In the genomic region with DNA sequence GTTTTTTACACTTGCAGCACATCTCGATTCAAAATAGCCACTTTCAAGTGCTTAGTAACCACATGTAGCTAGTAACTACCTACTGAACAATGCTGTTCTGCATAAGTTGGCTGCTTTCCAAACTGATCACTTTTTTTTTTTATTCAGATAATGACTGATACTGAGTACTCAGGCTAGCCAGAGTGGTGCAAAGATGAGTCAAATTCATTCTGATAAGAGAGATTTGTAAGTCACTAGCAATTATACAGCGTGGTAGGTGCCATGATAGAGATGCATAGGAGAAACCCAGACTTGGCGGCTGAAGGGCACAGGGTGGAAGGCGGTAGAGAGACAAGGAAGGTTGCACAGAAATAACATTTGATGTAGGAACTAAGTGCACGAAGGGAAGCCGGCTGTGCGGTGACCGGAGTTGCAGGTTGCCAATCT, we compare ENCODE assay signal across 9 cellular contexts. TPM values are rescaled to one million over a fixed set of nuclear protein-coding genes. Genes with fewer than 3 reads are reported as not detected.
DNase-seq lines count a peak whose midpoint lies in the region; ATAC-seq, FAIRE-seq and TF ChIP-seq lines count a peak whose summit lies in the region.
"Had no signal": no experiment of that assay in that cellular context is flagged by ENCODE, and none has a peak within 500 bp of the region (broad histone marks: within the 10 kb centered on the region; RNA-seq: fewer than 3 reads in every experiment).

No MANE protein-coding gene starts in this region.

- peaks cover 16% of the 10 kb centered on the region for H3K79me2 ChIP-seq in GM12878 (ENCODE audit: control insufficient read depth, insufficient read depth, low read length)

- no peaks in the 10 kb centered on the region for H3K9me3 Mint-ChIP-seq in type B pancreatic cell

- DNase-seq in GM12864 (ENCODE audit: low read depth) (peak; percentile 2), GM12878 (ENCODE audit: low read depth, low spot score) (no peak), right lobe of liver (no peak), type B pancreatic cell (ENCODE audit: extremely low spot score, unreplicated experiment) (no peak), NCI-H774 (lab: John Stamatoyannopoulos, UW) (no peak)
- DNase-seq in activated effector memory CD4-positive, alpha-beta T cell treated with Interleukin-2 at 50 U/mL for 16 hours, result no peak

- H3K36me3 ChIP-seq in GM12878 (ENCODE audit: control insufficient read depth in 2 of 2, insufficient read depth in 2 of 2, low read length in 1 of 2) (no peaks in the 10 kb centered on the region), right lobe of liver (no peaks in the 10 kb centered on the region)

- 25% methylated on average over 8 of the region's 8 CpGs for WGBS in GM12878 (ENCODE audit: insufficient coverage, insufficient replicate concordance, low lambda C conversion rate, missing lambda C conversion rate)
- 31% methylated on average over 8 of the region's 8 CpGs for WGBS in right lobe of liver (ENCODE audit: insufficient coverage, low coverage, low lambda C conversion rate, missing lambda C conversion rate)

- no TSS peak for BruUV-seq in GM12878 (replicated peaks; lab: Mats Ljungman, UMichigan)

- H3K27ac Mint-ChIP-seq in type B pancreatic cell, result peak overlapping the region; percentile 96

- H3K27me3 ChIP-seq in GM12878 (replicated peaks in 1 of 2; ENCODE audit: control insufficient read depth in 2 of 2, insufficient read depth in 2 of 2, low read length in 1 of 2) (no peaks in the 10 kb centered on the region), right lobe of liver (no peaks in the 10 kb centered on the region)

- H3K4me3 ChIP-seq in GM12864 (ENCODE audit: low read depth, low read length) (peak overlapping the region; percentile 85), GM12878 (peak overlapping the region; percentile 73; the same call in 1 of the 2 replicates), right lobe of liver (peak overlapping the region; percentile 46 to 70 (median 67))

- ATAC-seq in HG03460 (IDR thresholded peaks at IDR 0.05; ENCODE audit: unreplicated experiment) (peak; percentile 6), GM12878 (no peak; the same call in 2 of the 3 replicates), right lobe of liver (no peak), HG03457 (IDR thresholded peaks at IDR 0.05; ENCODE audit: unreplicated experiment) (no peak)

- SMC1A ChIA-PET in GM12878 (lab: Charles Lee; ENCODE audit: uncharacterized antibody, unreplicated experiment), result interaction anchor here (1.1 to 1.9 kb wide), 8 partner anchors 34 to 303 kb away, joined by 3 to 7 read pairs (median 4); a partner anchor contains a TSS

- H3K9me3 ChIP-seq in GM12878 (replicated peaks; ENCODE audit: control insufficient read depth, insufficient read depth, low read length) (no peaks in the 10 kb centered on the region), right lobe of liver (no peaks in the 10 kb centered on the region)

- H4K20me1 ChIP-seq in GM12878 (ENCODE audit: control insufficient read depth, insufficient read depth), result no peaks in the 10 kb centered on the region

- TF ChIP-seq CTCF in GM12864 (IDR thresholded peaks at IDR 0.05; ENCODE audit: low read depth, low read length, missing control alignments), result no peak
- no peak for TF ChIP-seq CTCF in GM12878 (IDR thresholded peaks at IDR 0.05 in 2 of 3, conservative IDR thresholded peaks at IDR 0.05 in 1 of 3; ENCODE audit: control insufficient read depth in 2 of 3, extremely low read depth in 1 of 3, insufficient read depth in 1 of 3, low read depth in 3 of 3, low read length in 3 of 3)
- TF ChIP-seq CTCF in right lobe of liver (IDR thresholded peaks at IDR 0.05), result no peak
- TF ChIP-seq CTCF in type B pancreatic cell (conservative IDR thresholded peaks at IDR 0.05), result no peak

- TF ChIP-seq EP300 in GM12878 (IDR thresholded peaks at IDR 0.05; ENCODE audit: borderline replicate concordance in 1 of 2, control insufficient read depth in 1 of 2, low read depth in 2 of 2, low read length in 2 of 2), result no peak

- peaks cover 12% of the 10 kb centered on the region for H3K36me3 Mint-ChIP-seq in type B pancreatic cell

- in situ Hi-C loops in GM12878 (cut with MboI), result loop anchor here (25.0 kb wide), 1 partner anchor 96 kb away; a partner anchor contains a TSS

- H3K4me1 Mint-ChIP-seq in type B pancreatic cell (ENCODE audit: unreplicated experiment), result no peaks in the 10 kb centered on the region

- H3K4me2 ChIP-seq in GM12878 (ENCODE audit: control insufficient read depth, insufficient read depth), result peak overlapping the region; percentile 17

- H3K4me1 ChIP-seq in GM12878 (ENCODE audit: control insufficient read depth, insufficient read depth, low read length) (no peaks in the 10 kb centered on the region), right lobe of liver (peaks cover 0 to 6% (median 0%) of the 10 kb centered on the region in 4 donors)

- RAD21 ChIA-PET in GM12878 (lab: Charles Lee; ENCODE audit: unreplicated experiment), result interaction anchor here (0.7 to 2.0 kb wide), 11 partner anchors 36 to 303 kb away, joined by 3 to 11 read pairs (median 4); a partner anchor contains a TSS

- peak overlapping the region; percentile 100 for H3K4me3 Mint-ChIP-seq in type B pancreatic cell

- no peak for FAIRE-seq in GM12878 (lab: Jason Lieb, UNC)

- H3K27me3 Mint-ChIP-seq in type B pancreatic cell, result no peaks in the 10 kb centered on the region

- POLR2A ChIA-PET in GM12878 (lab: Charles Lee), result interaction anchor here (1.4 kb wide), 2 partner anchors 38 to 157 kb away, joined by 3 to 6 read pairs; a partner anchor contains a TSS

- no peak for TF ChIP-seq POLR2A in GM12878 (IDR thresholded peaks at IDR 0.05; ENCODE audit: low read depth, low read length)
- TF ChIP-seq POLR2A in right lobe of liver (IDR thresholded peaks at IDR 0.05), result no peak

- intact Hi-C loops in GM12878 (cut with micrococcal nuclease; ENCODE audit: unreplicated experiment), result loop anchor here (2.0 kb wide), 1 partner anchor 44 kb away; a partner anchor contains a TSS
- intact Hi-C loops in right lobe of liver (cut with DNase I), result no loop called here

- H2AFZ ChIP-seq in GM12878 (ENCODE audit: control insufficient read depth, low read depth, low read length), result peak overlapping the region; percentile 89

- 0 out of 2 replicates have a peak overlapping the region, but pooled peaks have one; percentile 21 for H3K27ac ChIP-seq in GM12878 (ENCODE audit: control insufficient read depth, insufficient read depth)
- H3K27ac ChIP-seq in right lobe of liver, result peak overlapping the region in 1 of 3 donors; percentile 44

- CTCF ChIA-PET in GM12878 (lab: Yijun Ruan, JAX), result interaction anchor here (0.8 to 2.9 kb wide), 29 partner anchors 17 to 1305 kb away, joined by 3 to 15 read pairs (median 4); a partner anchor contains a TSS

- TF ChIP-seq RAD21 in GM12878 (IDR thresholded peaks at IDR 0.05; ENCODE audit: insufficient read depth, low read depth, low read length), result no peak

- H3K9ac ChIP-seq in GM12878 (ENCODE audit: control insufficient read depth, insufficient read depth, low read length), result no peak overlapping the region

TF ChIP-seq in GM12878, 131 proteins besides CTCF, POLR2A, EP300 and RAD21 (continues in another document):
- TF ChIP-seq, protein P1, sequence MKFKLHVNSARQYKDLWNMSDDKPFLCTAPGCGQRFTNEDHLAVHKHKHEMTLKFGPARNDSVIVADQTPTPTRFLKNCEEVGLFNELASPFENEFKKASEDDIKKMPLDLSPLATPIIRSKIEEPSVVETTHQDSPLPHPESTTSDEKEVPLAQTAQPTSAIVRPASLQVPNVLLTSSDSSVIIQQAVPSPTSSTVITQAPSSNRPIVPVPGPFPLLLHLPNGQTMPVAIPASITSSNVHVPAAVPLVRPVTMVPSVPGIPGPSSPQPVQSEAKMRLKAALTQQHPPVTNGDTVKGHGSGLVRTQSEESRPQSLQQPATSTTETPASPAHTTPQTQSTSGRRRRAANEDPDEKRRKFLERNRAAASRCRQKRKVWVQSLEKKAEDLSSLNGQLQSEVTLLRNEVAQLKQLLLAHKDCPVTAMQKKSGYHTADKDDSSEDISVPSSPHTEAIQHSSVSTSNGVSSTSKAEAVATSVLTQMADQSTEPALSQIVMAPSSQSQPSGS (IDR thresholded peaks at IDR 0.05; ENCODE audit: low read length), result no peak
- TF ChIP-seq ZNF217 (IDR thresholded peaks at IDR 0.05), result no peak

RNA-seq across cellular contexts. Expression of a gene that starts 0.4 kb away (rescaled TPM):
- total RNA-seq in GM12878 (2013; cell fraction: nucleolus; rRNA removed), result 12.2 and 14.4 TPM in 2 replicates
- total RNA-seq in GM12878 (2014; rRNA removed) (52.4 and 58.4 TPM in 2 replicates), GM12878 (2014; rRNA removed; fragmentation: Illumina TruSeq; extraction: Trizol) (59.1 and 62.0 TPM in 2 replicates), GM12878 (2021) (54.9 and 55.2 TPM in 2 replicates), right lobe of liver (10 to 100 TPM in 5 of 6 experiments, 1 to 10 TPM in 1; 10.0 to 15.4 (median 11.4) TPM), type B pancreatic cell (ENCODE audit: low replicate concordance) (60.3 and 60.4 TPM in 2 replicates)
- polyA plus RNA-seq in GM12878 (2011; ENCODE audit: low read depth), result 59.6 TPM
- polyA plus RNA-seq in GM12878 (2011; rRNA removed) (120 and 140 TPM in 2 replicates), GM12878 (2014; fragmentation: Illumina TruSeq; extraction: Trizol) (76.5 and 100 TPM in 2 replicates), GM12878 (2014; fragmentation: Nextera tagmentation; extraction: Ambion mirVana) (10 to 100 TPM; 75.8 to 99.3 TPM), GM12878 (2014; rRNA removed) (49.6 and 55.3 TPM in 2 replicates), GM12878 (2016; fragmentation: Nextera tagmentation; extraction: Ambion mirVana) (10 to 100 TPM; 29.7 to 31.9 TPM)
- 87.1 and 87.2 TPM in 2 replicates for polyA plus RNA-seq in GM12878 (2011; cell fraction: cytosol; rRNA removed)
- 34.4 and 39.8 TPM in 2 replicates for polyA plus RNA-seq in GM12878 (2011; cell fraction: nucleus; rRNA removed)
- 74.2 and 92.2 TPM in 2 replicates for polyA plus RNA-seq in GM12878 (2012)
- polyA minus RNA-seq in GM12878 (2011; rRNA and poly(A)+ RNA removed), result 73.7 and 83.8 TPM in 2 replicates
- 18.7 and 23.4 TPM in 2 replicates for polyA minus RNA-seq in GM12878 (2011; cell fraction: cytosol; rRNA and poly(A)+ RNA removed)
- polyA minus RNA-seq in GM12878 (2011; cell fraction: nucleus; rRNA and poly(A)+ RNA removed), result 7.6 and 9.4 TPM in 2 replicates

RNA-seq across cellular contexts. Expression of a gene that starts 44.4 kb away (rescaled TPM):
- not detected in 2 replicates for total RNA-seq in GM12878 (2013; cell fraction: nucleolus; rRNA removed)
- total RNA-seq in GM12878 (2014; rRNA removed) (0.34 and 0.49 TPM in 2 replicates), GM12878 (2014; rRNA removed; fragmentation: Illumina TruSeq; extraction: Trizol) (0.23 and 0.31 TPM in 2 replicates), GM12878 (2021) (0.16 TPM in 1 of 2 replicates, not detected in the other), right lobe of liver (not detected), type B pancreatic cell (ENCODE audit: low replicate concordance) (not detected in 2 replicates)
- not detected for polyA plus RNA-seq in GM12878 (2011; ENCODE audit: low read depth)
- polyA plus RNA-seq in GM12878 (2011; rRNA removed) (0.58 and 1.2 TPM in 2 replicates), GM12878 (2014; fragmentation: Illumina TruSeq; extraction: Trizol) (0.43 and 0.68 TPM in 2 replicates), GM12878 (2014; fragmentation: Nextera tagmentation; extraction: Ambion mirVana) (under 1 TPM; 0.11 to 0.23 TPM), GM12878 (2014; rRNA removed) (0.08 and 0.43 TPM in 2 replicates), GM12878 (2016; fragmentation: Nextera tagmentation; extraction: Ambion mirVana) (not detected)
- 0.52 and 0.77 TPM in 2 replicates for polyA plus RNA-seq in GM12878 (2011; cell fraction: cytosol; rRNA removed)
- polyA plus RNA-seq in GM12878 (2011; cell fraction: nucleus; rRNA removed), result 0.59 and 0.76 TPM in 2 replicates
- polyA plus RNA-seq in GM12878 (2012), result 0.08 TPM in 1 of 2 replicates, not detected in the other
- 0.10 and 0.22 TPM in 2 replicates for polyA minus RNA-seq in GM12878 (2011; rRNA and poly(A)+ RNA removed)
- not detected in 2 replicates for polyA minus RNA-seq in GM12878 (2011; cell fraction: cytosol; rRNA and poly(A)+ RNA removed)
- 0.12 TPM in 1 of 2 replicates, not detected in the other for polyA minus RNA-seq in GM12878 (2011; cell fraction: nucleus; rRNA and poly(A)+ RNA removed)
- total RNA-seq: activated CD8-positive, alpha-beta memory T cell treated with anti-CD3 and anti-CD28 coated beads for 36 hours had no signal
